ENCODE assay signal across 10 cellular contexts in genomic region chr4:15809058-15809457, GRCh38. TPM values are rescaled to one million over a fixed set of nuclear protein-coding genes. Genes with fewer than 3 reads are reported as not detected.
DNase-seq lines count a peak whose midpoint lies in the region; ATAC-seq and TF ChIP-seq lines count a peak whose summit lies in the region.
"Had no signal": no experiment of that assay in that cellular context is flagged by ENCODE, and none has a peak within 500 bp of the region (broad histone marks: within the 10 kb centered on the region; RNA-seq: fewer than 3 reads in every experiment).

No MANE protein-coding gene starts in this region.

- H3K4me3 ChIP-seq in heart right ventricle, result peak overlapping the region in 7 of 10 donors; percentile 15 to 32 (median 22)
- no peak overlapping the region for H3K4me3 ChIP-seq in endodermal cell (ENCODE audit: low read length)

- no peaks in the 10 kb centered on the region for H3K27me3 ChIP-seq in heart right ventricle
- no peaks in the 10 kb centered on the region for H3K27me3 ChIP-seq in endodermal cell (ENCODE audit: control insufficient read depth, insufficient read depth, low read length, poor library complexity, severe bottlenecking)

- H3K27ac ChIP-seq in heart right ventricle (peak overlapping the region in 4 of 10 donors; percentile 22 to 75 (median 44)), endodermal cell (ENCODE audit: low read depth, low read length) (no peak overlapping the region)

- 49 to 72% methylated on average over 5 of the region's 5 CpGs for WGBS in heart right ventricle, 2 donors
- 89 to 91% methylated on average over 5 of the region's 5 CpGs for WGBS in endodermal cell (ENCODE audit: insufficient coverage in 1 of 2, insufficient read length in 1 of 2), 2 experiments

- TF ChIP-seq CTCF in heart right ventricle (IDR thresholded peaks at IDR 0.05) (no peak), endodermal cell (conservative IDR thresholded peaks at IDR 0.05) (no peak)

- no peak overlapping the region for H3K9ac ChIP-seq in endodermal cell (ENCODE audit: extremely low read depth, low read length, poor library complexity, severe bottlenecking)

- H3K27me3 Mint-ChIP-seq in T-helper 1 cell treated with Interleukin-12 subunit alpha and Interleukin-12 subunit beta and Interleukin-4 antibody, amounts not matched to agents 30 μg/mL and 1 μg/mL, for 36 hours (ENCODE audit: low read depth), result no peaks in the 10 kb centered on the region
- no peaks in the 10 kb centered on the region for H3K27me3 Mint-ChIP-seq in endodermal cell (ENCODE audit: insufficient read depth)

- peaks cover 3% of the 10 kb centered on the region for H3K9me3 Mint-ChIP-seq in T-helper 1 cell treated with Interleukin-12 subunit alpha and Interleukin-12 subunit beta and Interleukin-4 antibody, amounts not matched to agents 30 μg/mL and 1 μg/mL, for 36 hours
- no peaks in the 10 kb centered on the region for H3K9me3 Mint-ChIP-seq in endodermal cell

- H3K4me1 ChIP-seq in heart right ventricle, result peaks cover 0 to 29% (median 3%) of the 10 kb centered on the region in 9 donors
- H3K4me1 ChIP-seq in endodermal cell (ENCODE audit: control insufficient read depth, insufficient read depth, low read length), result no peaks in the 10 kb centered on the region

- intact Hi-C loops in heart right ventricle (cut with DNase I) (loop anchor here in 7 of 10 donors (5.0 to 10.0 kb wide), 7 partner anchors 73 to 456 kb away; no protein-coding TSS in a partner anchor), Right ventricle myocardium inferior (cut with DNase I) (loop anchor here (5.0 to 10.0 kb wide), 2 partner anchors 73 to 456 kb away; no protein-coding TSS in a partner anchor)

- no peak overlapping the region for H3K4me3 Mint-ChIP-seq in T-helper 1 cell treated with Interleukin-12 subunit alpha and Interleukin-12 subunit beta and Interleukin-4 antibody, amounts not matched to agents 30 μg/mL and 1 μg/mL, for 36 hours
- no peak overlapping the region for H3K4me3 Mint-ChIP-seq in endodermal cell

- H3K36me3 ChIP-seq in heart right ventricle (no peaks in the 10 kb centered on the region), endodermal cell (ENCODE audit: control insufficient read depth, insufficient read depth, low read length) (no peaks in the 10 kb centered on the region)

- H3K9me3 ChIP-seq in heart right ventricle (no peaks in the 10 kb centered on the region), endodermal cell (ENCODE audit: control insufficient read depth, low read length) (no peaks in the 10 kb centered on the region)

- peaks cover 56% of the 10 kb centered on the region for H3K4me1 Mint-ChIP-seq in T-helper 1 cell treated with Interleukin-12 subunit alpha and Interleukin-12 subunit beta and Interleukin-4 antibody, amounts not matched to agents 30 μg/mL and 1 μg/mL, for 36 hours (ENCODE audit: low read depth)
- H3K4me1 Mint-ChIP-seq in endodermal cell, result peaks cover 2% of the 10 kb centered on the region

- peak overlapping the region; percentile 23 for H3K27ac Mint-ChIP-seq in T-helper 1 cell treated with Interleukin-12 subunit alpha and Interleukin-12 subunit beta and Interleukin-4 antibody, amounts not matched to agents 30 μg/mL and 1 μg/mL, for 36 hours
- H3K27ac Mint-ChIP-seq in endodermal cell, result no peak overlapping the region

- ATAC-seq in heart right ventricle (peak in 4 of 8 donors; percentile 22 to 53 (median 44)), Right ventricle myocardium inferior (no peak), HG03095 (IDR thresholded peaks at IDR 0.05; ENCODE audit: unreplicated experiment) (peak; percentile 81)

- no peak for DNase-seq in heart right ventricle
- DNase-seq in Right ventricle myocardium inferior (ENCODE audit: missing footprints), result no peak
- no peak for DNase-seq in HCEC 1CT
- DNase-seq in activated gamma-delta T cell (lab: John Stamatoyannopoulos, UW), result no peak
- DNase-seq in endodermal cell, result no peak
- no peak for DNase-seq in NCI-H82 treated with DMSO at 0.1 percent for 48 hours (lab: John Stamatoyannopoulos, UW; ENCODE audit: unreplicated experiment)
- DNase-seq: DMS53 had no signal

- peaks cover 45% of the 10 kb centered on the region for H3K36me3 Mint-ChIP-seq in T-helper 1 cell treated with Interleukin-12 subunit alpha and Interleukin-12 subunit beta and Interleukin-4 antibody, amounts not matched to agents 30 μg/mL and 1 μg/mL, for 36 hours (ENCODE audit: low read depth)
- H3K36me3 Mint-ChIP-seq in endodermal cell (ENCODE audit: low read depth), result no peaks in the 10 kb centered on the region

RNA-seq across cellular contexts. Expression of gene CD38, which starts 30.9 kb away (rescaled TPM):
- total RNA-seq in heart right ventricle (10 to 100 TPM in 1 of 10 donors, 1 to 10 TPM in 7, under 1 TPM in 2; 0.68 to 11.3 (median 3.3) TPM), Right ventricle myocardium inferior (2.2 TPM), endodermal cell (under 1 TPM in 1 of 2 donors, not detected in 1; 0.11 TPM)
- 1 to 10 TPM; 1.3 to 3.7 TPM for polyA plus RNA-seq in heart right ventricle
- 0.04 TPM for polyA plus RNA-seq in endodermal cell (2013, experiment 1 of 2)
- polyA plus RNA-seq in endodermal cell (2013, experiment 2 of 2), result 0.04 TPM
- total RNA-seq: epithelial cell of proximal tubule had no signal
